Comparison of ENCODE assay signal across 1 cellular context in genomic region chr3:122975163-122975923, GRCh38.
A peak's percentile ranks its signal among the peaks of the same experiment; 100 is the strongest.
TF ChIP-seq lines count a peak whose summit lies in the region.

No MANE protein-coding gene starts in this region.

TF ChIP-seq in H1, 55 proteins besides CTCF, POLR2A, EP300 and RAD21:
- TF ChIP-seq, protein P1, sequence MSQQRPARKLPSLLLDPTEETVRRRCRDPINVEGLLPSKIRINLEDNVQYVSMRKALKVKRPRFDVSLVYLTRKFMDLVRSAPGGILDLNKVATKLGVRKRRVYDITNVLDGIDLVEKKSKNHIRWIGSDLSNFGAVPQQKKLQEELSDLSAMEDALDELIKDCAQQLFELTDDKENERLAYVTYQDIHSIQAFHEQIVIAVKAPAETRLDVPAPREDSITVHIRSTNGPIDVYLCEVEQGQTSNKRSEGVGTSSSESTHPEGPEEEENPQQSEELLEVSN (IDR thresholded peaks at IDR 0.05): 0 out of 2 replicates have a peak, but pooled peaks have one; percentile 7
- TF ChIP-seq HDAC2 (IDR thresholded peaks at IDR 0.05; ENCODE audit: borderline replicate concordance in 1 of 2, low read depth in 2 of 2, low read length in 2 of 2): no peak
- TF ChIP-seq NRF1 (IDR thresholded peaks at IDR 0.05; ENCODE audit: low read depth, low read length): no peak
TF ChIP-seq in H1: peak in this region for 1.
